ENCODE assay signal across 9 cellular contexts in genomic region chr4:127997534-127998388, GRCh38. TPM values are rescaled to one million over a fixed set of nuclear protein-coding genes. Genes with fewer than 3 reads are reported as not detected.
A peak's percentile ranks its signal among the peaks of the same experiment; 100 is the strongest.
DNase-seq lines count a peak whose midpoint lies in the region; ATAC-seq and TF ChIP-seq lines count a peak whose summit lies in the region.
"Had no signal": no experiment of that assay in that cellular context is flagged by ENCODE, and none has a peak within 500 bp of the region (broad histone marks: within the 10 kb centered on the region; RNA-seq: fewer than 3 reads in every experiment).

No MANE protein-coding gene starts in this region.

- H3K4me1 Mint-ChIP-seq in CD8-positive, alpha-beta T cell (ENCODE audit: low read depth), result peaks cover 30% of the 10 kb centered on the region

- CTCF ChIA-PET in CD8-positive, alpha-beta T cell (lab: Charles Lee), result interaction anchor here (0.7 to 1.2 kb wide), 4 partner anchors 32 to 917 kb away, joined by 3 to 5 read pairs (median 4); partner anchors contain the start of gene ABHD18
- CTCF ChIA-PET in RWPE1 (lab: Yijun Ruan, JAX), result interaction anchor here (0.5 kb wide), 1 partner anchor 1740 kb away, joined by 7 read pairs; no protein-coding TSS in a partner anchor

- no peak overlapping the region for H3K4me3 Mint-ChIP-seq in CD8-positive, alpha-beta T cell

- H3K79me2 ChIP-seq in fibroblast of lung (ENCODE audit: control insufficient read depth, insufficient read depth, low read length), result no peaks in the 10 kb centered on the region

- no peaks in the 10 kb centered on the region for H3K27me3 Mint-ChIP-seq in CD8-positive, alpha-beta T cell (ENCODE audit: low read depth)

- H3K4me3 ChIP-seq in CD8-positive, alpha-beta T cell (ENCODE audit: low read depth, low read length), result no peak overlapping the region
- no peak overlapping the region for H3K4me3 ChIP-seq in fibroblast of lung (replicated peaks in 1 of 4; ENCODE audit: control extremely low read depth in 1 of 4, insufficient read depth in 1 of 4, low read depth in 3 of 4, low read length in 4 of 4)

- no peaks in the 10 kb centered on the region for H3K9me3 ChIP-seq in CD8-positive, alpha-beta T cell (ENCODE audit: low read length)
- H3K9me3 ChIP-seq in fibroblast of lung (ENCODE audit: control insufficient read depth, insufficient read depth, low read depth, low read length), result no peaks in the 10 kb centered on the region

- H3K36me3 ChIP-seq in CD8-positive, alpha-beta T cell (ENCODE audit: insufficient read depth, low read length), result peaks cover 4% of the 10 kb centered on the region
- H3K36me3 ChIP-seq in fibroblast of lung (ENCODE audit: control insufficient read depth, insufficient read depth, low read length), result no peaks in the 10 kb centered on the region

- no peak for DNase-seq in CD8-positive, alpha-beta T cell
- DNase-seq in RWPE1 (ENCODE audit: low spot score) (peak; percentile 37), fibroblast of lung (ENCODE audit: low read depth in 2 of 2) (peak; percentile 55 to 68), mesenteric fat pad (ENCODE audit: low spot score) (no peak), NCI-H345 (lab: John Stamatoyannopoulos, UW) (no peak), pons (ENCODE audit: low spot score) (no peak)

- TF ChIP-seq CTCF in CD8-positive, alpha-beta T cell (IDR thresholded peaks at IDR 0.05), result no peak
- no peak for TF ChIP-seq CTCF in RWPE1 (conservative IDR thresholded peaks at IDR 0.05; ENCODE audit: low read depth)
- TF ChIP-seq CTCF in fibroblast of lung (conservative IDR thresholded peaks at IDR 0.05 in 1 of 2, IDR thresholded peaks at IDR 0.05 in 1 of 2; ENCODE audit: low read depth in 1 of 2, low read length in 2 of 2), result no peak

- intact Hi-C loops in CD8-positive, alpha-beta T cell (cut with DNase I, micrococcal nuclease), result no loop called here

- POLR2A ChIA-PET in CD8-positive, alpha-beta T cell (lab: Charles Lee), result interaction anchor here (0.5 to 1.1 kb wide), 2 partner anchors 10 to 22 kb away, joined by 3 to 4 read pairs; no protein-coding TSS in a partner anchor
- POLR2A ChIA-PET in RWPE1 (lab: Yijun Ruan, JAX; ENCODE audit: low non-redundant PET), result interaction anchor here (0.7 kb wide), 1 partner anchor 33 kb away, joined by 3 read pairs; the partner anchor contains the start of genes ABHD18 and MFSD8

- H3K36me3 Mint-ChIP-seq in CD8-positive, alpha-beta T cell, result peaks cover 69% of the 10 kb centered on the region

- no peaks in the 10 kb centered on the region for H3K27me3 ChIP-seq in CD8-positive, alpha-beta T cell (ENCODE audit: insufficient read depth, low read length)
- H3K27me3 ChIP-seq in fibroblast of lung (ENCODE audit: control insufficient read depth, insufficient read depth, low read length), result no peaks in the 10 kb centered on the region

- H3K9ac ChIP-seq in fibroblast of lung (ENCODE audit: insufficient read depth, low read length), result no peak overlapping the region

- no peak for ATAC-seq in CD8-positive, alpha-beta T cell
- peak; percentile 98 for ATAC-seq in GM19035 (IDR thresholded peaks at IDR 0.05; ENCODE audit: unreplicated experiment)
- ATAC-seq in HG03064 (IDR thresholded peaks at IDR 0.05; ENCODE audit: low read depth, unreplicated experiment), result peak; percentile 97

- no peak overlapping the region for H2AFZ ChIP-seq in fibroblast of lung (ENCODE audit: low read length)

- H3K27ac Mint-ChIP-seq in CD8-positive, alpha-beta T cell, result peak overlapping the region; percentile 67

- no peak overlapping the region for H3K27ac ChIP-seq in CD8-positive, alpha-beta T cell (ENCODE audit: low read depth, low read length)
- H3K27ac ChIP-seq in RWPE1, result no peak overlapping the region
- no peak overlapping the region for H3K27ac ChIP-seq in fibroblast of lung (ENCODE audit: insufficient read depth, low read length)
- H3K27ac ChIP-seq: epithelial cell of prostate had no signal

- H3K4me2 ChIP-seq in fibroblast of lung (ENCODE audit: extremely low read depth, insufficient read depth, low read length), result no peak overlapping the region

- no peaks in the 10 kb centered on the region for H3K4me1 ChIP-seq in CD8-positive, alpha-beta T cell (ENCODE audit: insufficient read depth, low read length)
- no peaks in the 10 kb centered on the region for H3K4me1 ChIP-seq in fibroblast of lung (ENCODE audit: control insufficient read depth, extremely low read depth, insufficient read depth, low read length)

- H4K20me1 ChIP-seq in fibroblast of lung (ENCODE audit: control insufficient read depth, extremely low read depth, insufficient read depth, low read length), result no peaks in the 10 kb centered on the region

- peaks cover 8% of the 10 kb centered on the region for H3K9me3 Mint-ChIP-seq in CD8-positive, alpha-beta T cell

RNA-seq across cellular contexts. Expression of gene ABHD18, which starts 32.6 kb away (rescaled TPM):
- 10 to 100 TPM; 13.3 to 13.5 TPM for total RNA-seq in CD8-positive, alpha-beta T cell
- total RNA-seq in fibroblast of lung (5.3 and 5.4 TPM in 2 replicates), mesenteric fat pad (11.7 TPM)
- polyA plus RNA-seq in fibroblast of lung, result 3.0 and 4.2 TPM in 2 replicates
- 2.1 and 3.7 TPM in 2 replicates for polyA plus RNA-seq in fibroblast of lung (2012)
- 0.70 and 0.75 TPM in 2 replicates for polyA minus RNA-seq in fibroblast of lung (ENCODE audit: low replicate concordance)

RNA-seq across cellular contexts. Expression of gene MFSD8, which starts 32.8 kb away (rescaled TPM):
- 10 to 100 TPM; 26.1 to 27.1 TPM for total RNA-seq in CD8-positive, alpha-beta T cell
- total RNA-seq in fibroblast of lung (15.4 and 18.8 TPM in 2 replicates), mesenteric fat pad (16.9 TPM)
- 17.9 and 28.6 TPM in 2 replicates for polyA plus RNA-seq in fibroblast of lung
- polyA plus RNA-seq in fibroblast of lung (2012), result 9.1 and 11.2 TPM in 2 replicates
- 0.82 TPM in 1 of 2 replicates, not detected in the other for polyA minus RNA-seq in fibroblast of lung (ENCODE audit: low replicate concordance)

Comparison
In these comparisons a context has a peak if more than half of its experiments do, and no peak if none do; other contexts are left out.
1. DNase-seq: peak in RWPE1 (single experiment) and fibroblast of lung (2 of 2); none in CD8-positive, alpha-beta T cell (0 of 7), mesenteric fat pad (single experiment), NCI-H345 (single experiment) and pons (single experiment).